28 cellular contexts compared by ENCODE assay signal in the genomic region with DNA sequence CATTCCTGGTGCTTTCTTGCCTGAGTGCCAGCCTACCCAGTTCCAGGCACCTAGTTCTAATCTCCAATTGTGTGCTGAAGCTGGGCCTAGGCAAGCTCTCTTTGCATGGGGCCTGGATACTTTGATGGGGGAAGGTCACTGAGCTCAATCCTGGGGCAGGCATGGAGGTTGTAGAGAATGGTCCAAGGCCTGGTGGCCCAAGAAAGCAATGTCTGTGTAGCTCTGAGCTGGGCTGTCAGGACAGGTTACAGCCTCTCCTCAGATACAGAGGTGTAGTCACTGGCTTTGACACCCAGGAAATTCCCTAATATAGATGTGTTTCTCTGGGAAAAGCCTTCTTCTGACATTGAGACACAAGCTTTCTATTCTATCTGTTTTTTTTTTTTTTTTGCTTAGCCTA.
"Had no signal": no experiment of that assay in that cellular context is flagged by ENCODE, and none has a peak within 500 bp of the region (broad histone marks: within the 10 kb centered on the region; RNA-seq: fewer than 3 reads in every experiment).

No MANE protein-coding gene starts in this region.

- H3K27ac Mint-ChIP-seq: activated CD4-positive, alpha-beta memory T cell treated with anti-CD3 and anti-CD28 coated beads for 36 hours; activated CD4-positive, alpha-beta T cell treated with anti-CD3 and anti-CD28 coated beads for 36 hours; activated CD4-positive, alpha-beta T cell treated with anti-CD3 and anti-CD28 coated beads, Interleukin-2, amount 10 ng/mL, durations not matched to agents 24 days and 14 days; activated CD8-positive, alpha-beta memory T cell treated with anti-CD3 and anti-CD28 coated beads, Interleukin-2, amount 10 ng/mL, durations not matched to agents 7 days and 5 days; activated CD8-positive, alpha-beta T cell treated with anti-CD3 and anti-CD28 coated beads, Interleukin-2, amount 10 ng/mL, durations not matched to agents 7 days and 5 days; activated naive CD4-positive, alpha-beta T cell treated with anti-CD3 and anti-CD28 coated beads, Interleukin-2, amount 10 ng/mL, durations not matched to agents 7 days and 5 days; activated naive CD4-positive, alpha-beta T cell treated with anti-CD3 and anti-CD28 coated beads, Interleukin-2, amount 50 U/mL, for 72 hours; activated naive CD8-positive, alpha-beta T cell treated with anti-CD3 and anti-CD28 coated beads, Interleukin-2, amount 10 ng/mL, durations not matched to agents 7 days and 5 days; activated T-cell treated with anti-CD3 and anti-CD28 coated beads, Interleukin-2, amount 50 U/mL, for 24 hours; activated T-cell treated with anti-CD3 and anti-CD28 coated beads, Interleukin-2, amount 50 U/mL, for 72 hours; effector memory CD8-positive, alpha-beta T cell had no signal

- H3K27ac ChIP-seq: ascending aorta, brain microvascular endothelial cell, coronary artery, esophagus muscularis mucosa, gastroesophageal sphincter, heart right ventricle had no signal

- H3K4me3 Mint-ChIP-seq: activated CD4-positive, alpha-beta memory T cell treated with anti-CD3 and anti-CD28 coated beads for 36 hours; activated CD4-positive, alpha-beta T cell treated with anti-CD3 and anti-CD28 coated beads for 36 hours; activated CD4-positive, alpha-beta T cell treated with anti-CD3 and anti-CD28 coated beads, Interleukin-2, amount 10 ng/mL, durations not matched to agents 24 days and 14 days; activated CD8-positive, alpha-beta memory T cell treated with anti-CD3 and anti-CD28 coated beads, Interleukin-2, amount 10 ng/mL, durations not matched to agents 7 days and 5 days; activated CD8-positive, alpha-beta T cell treated with anti-CD3 and anti-CD28 coated beads, Interleukin-2, amount 10 ng/mL, durations not matched to agents 7 days and 5 days; activated naive CD4-positive, alpha-beta T cell treated with anti-CD3 and anti-CD28 coated beads, Interleukin-2, amount 10 ng/mL, durations not matched to agents 7 days and 5 days; activated naive CD8-positive, alpha-beta T cell treated with anti-CD3 and anti-CD28 coated beads, Interleukin-2, amount 10 ng/mL, durations not matched to agents 7 days and 5 days; activated T-cell treated with anti-CD3 and anti-CD28 coated beads, Interleukin-2, amount 50 U/mL, for 24 hours; activated T-cell treated with anti-CD3 and anti-CD28 coated beads, Interleukin-2, amount 50 U/mL, for 72 hours; central memory CD8-positive, alpha-beta T cell; effector memory CD8-positive, alpha-beta T cell had no signal

- H3K27me3 ChIP-seq: ascending aorta, brain microvascular endothelial cell, esophagus muscularis mucosa, gastroesophageal sphincter, heart right ventricle had no signal

- H3K9me3 Mint-ChIP-seq: activated CD4-positive, alpha-beta memory T cell treated with anti-CD3 and anti-CD28 coated beads for 36 hours; activated CD4-positive, alpha-beta T cell treated with anti-CD3 and anti-CD28 coated beads, Interleukin-2, amount 10 ng/mL, durations not matched to agents 24 days and 14 days; activated naive CD4-positive, alpha-beta T cell treated with anti-CD3 and anti-CD28 coated beads, Interleukin-2, amount 10 ng/mL, durations not matched to agents 7 days and 5 days; activated naive CD4-positive, alpha-beta T cell treated with anti-CD3 and anti-CD28 coated beads, Interleukin-2, amount 50 U/mL, for 72 hours; activated naive CD8-positive, alpha-beta T cell treated with anti-CD3 and anti-CD28 coated beads, Interleukin-2, amount 10 ng/mL, durations not matched to agents 7 days and 5 days; activated T-cell treated with anti-CD3 and anti-CD28 coated beads, Interleukin-2, amount 50 U/mL, for 24 hours; activated T-cell treated with anti-CD3 and anti-CD28 coated beads, Interleukin-2, amount 50 U/mL, for 72 hours; central memory CD8-positive, alpha-beta T cell; effector memory CD8-positive, alpha-beta T cell had no signal

- H3K4me1 ChIP-seq: ascending aorta had no signal

- H3K4me1 Mint-ChIP-seq: activated CD4-positive, alpha-beta T cell treated with anti-CD3 and anti-CD28 coated beads for 36 hours; activated CD4-positive, alpha-beta T cell treated with anti-CD3 and anti-CD28 coated beads, Interleukin-2, amount 10 ng/mL, durations not matched to agents 24 days and 14 days; activated CD8-positive, alpha-beta memory T cell treated with anti-CD3 and anti-CD28 coated beads, Interleukin-2, amount 10 ng/mL, durations not matched to agents 7 days and 5 days; activated naive CD4-positive, alpha-beta T cell treated with anti-CD3 and anti-CD28 coated beads, Interleukin-2, amount 10 ng/mL, durations not matched to agents 7 days and 5 days; activated naive CD8-positive, alpha-beta T cell treated with anti-CD3 and anti-CD28 coated beads, Interleukin-2, amount 10 ng/mL, durations not matched to agents 7 days and 5 days; central memory CD8-positive, alpha-beta T cell had no signal

- ATAC-seq: activated CD4-positive, alpha-beta T cell treated with anti-CD3 and anti-CD28 coated beads for 36 hours; activated CD8-positive, alpha-beta memory T cell treated with anti-CD3 and anti-CD28 coated beads, Interleukin-2, amount 10 ng/mL, durations not matched to agents 7 days and 5 days; activated CD8-positive, alpha-beta T cell treated with anti-CD3 and anti-CD28 coated beads, Interleukin-2, amount 10 ng/mL, durations not matched to agents 7 days and 5 days; activated naive CD4-positive, alpha-beta T cell treated with anti-CD3 and anti-CD28 coated beads, Interleukin-2, amount 50 U/mL, for 72 hours; activated T-cell treated with anti-CD3 and anti-CD28 coated beads, Interleukin-2, amount 50 U/mL, for 72 hours; effector memory CD8-positive, alpha-beta T cell; gastroesophageal sphincter; heart right ventricle had no signal

- H3K36me3 Mint-ChIP-seq: activated CD4-positive, alpha-beta memory T cell treated with anti-CD3 and anti-CD28 coated beads for 36 hours; activated CD8-positive, alpha-beta memory T cell treated with anti-CD3 and anti-CD28 coated beads, Interleukin-2, amount 10 ng/mL, durations not matched to agents 7 days and 5 days; activated naive CD4-positive, alpha-beta T cell treated with anti-CD3 and anti-CD28 coated beads, Interleukin-2, amount 10 ng/mL, durations not matched to agents 7 days and 5 days; activated naive CD4-positive, alpha-beta T cell treated with anti-CD3 and anti-CD28 coated beads, Interleukin-2, amount 50 U/mL, for 72 hours; activated naive CD8-positive, alpha-beta T cell treated with anti-CD3 and anti-CD28 coated beads, Interleukin-2, amount 10 ng/mL, durations not matched to agents 7 days and 5 days had no signal

- H3K9me3 ChIP-seq: ascending aorta, esophagus muscularis mucosa, gastroesophageal sphincter had no signal

- H3K36me3 ChIP-seq: ascending aorta, brain microvascular endothelial cell, esophagus muscularis mucosa, gastroesophageal sphincter, heart right ventricle had no signal

- DNase-seq: activated CD4-positive, alpha-beta memory T cell treated with anti-CD3 and anti-CD28 coated beads for 36 hours; activated CD4-positive, alpha-beta T cell treated with anti-CD3 and anti-CD28 coated beads for 36 hours; activated CD4-positive, alpha-beta T cell treated with anti-CD3 and anti-CD28 coated beads, Interleukin-2, amount 10 ng/mL, durations not matched to agents 24 days and 14 days; activated CD4-positive, CD25-positive, alpha-beta regulatory T cell; activated CD4-positive, CD25-positive, alpha-beta regulatory T cell treated with anti-CD3 and anti-CD28 coated beads, Interleukin-2, amount 50 U/mL, for 72 hours; activated CD8-positive, alpha-beta memory T cell treated with anti-CD3 and anti-CD28 coated beads, Interleukin-2, amount 10 ng/mL, durations not matched to agents 7 days and 5 days; activated CD8-positive, alpha-beta memory T cell treated with anti-CD3 and anti-CD28 coated beads, Interleukin-2, amount 50 U/mL, for 4 hours; activated CD8-positive, alpha-beta T cell treated with anti-CD3 and anti-CD28 coated beads, Interleukin-2, amount 10 ng/mL, durations not matched to agents 7 days and 5 days; activated gamma-delta T cell; activated naive CD4-positive, alpha-beta T cell; activated naive CD4-positive, alpha-beta T cell treated with anti-CD3 and anti-CD28 coated beads, Interleukin-2, amount 10 ng/mL, durations not matched to agents 7 days and 5 days; activated naive CD8-positive, alpha-beta T cell treated with anti-CD3 and anti-CD28 coated beads, Interleukin-2, amount 10 ng/mL, durations not matched to agents 7 days and 5 days; activated T-cell treated with anti-CD3 and anti-CD28 coated beads, Interleukin-2, amount 50 U/mL, for 24 hours; activated T-cell treated with anti-CD3 and anti-CD28 coated beads, Interleukin-2, amount 50 U/mL, for 72 hours; brain microvascular endothelial cell; dermis blood vessel endothelial cell; effector CD4-positive, alpha-beta T cell; effector memory CD8-positive, alpha-beta T cell; erythroblast; foreskin melanocyte; heart right ventricle; T-helper 2 cell had no signal

- H3K4me3 ChIP-seq: ascending aorta, coronary artery, esophagus muscularis mucosa, gastroesophageal sphincter, heart right ventricle had no signal
